11 cellular contexts compared by ENCODE assay signal in the genomic region with DNA sequence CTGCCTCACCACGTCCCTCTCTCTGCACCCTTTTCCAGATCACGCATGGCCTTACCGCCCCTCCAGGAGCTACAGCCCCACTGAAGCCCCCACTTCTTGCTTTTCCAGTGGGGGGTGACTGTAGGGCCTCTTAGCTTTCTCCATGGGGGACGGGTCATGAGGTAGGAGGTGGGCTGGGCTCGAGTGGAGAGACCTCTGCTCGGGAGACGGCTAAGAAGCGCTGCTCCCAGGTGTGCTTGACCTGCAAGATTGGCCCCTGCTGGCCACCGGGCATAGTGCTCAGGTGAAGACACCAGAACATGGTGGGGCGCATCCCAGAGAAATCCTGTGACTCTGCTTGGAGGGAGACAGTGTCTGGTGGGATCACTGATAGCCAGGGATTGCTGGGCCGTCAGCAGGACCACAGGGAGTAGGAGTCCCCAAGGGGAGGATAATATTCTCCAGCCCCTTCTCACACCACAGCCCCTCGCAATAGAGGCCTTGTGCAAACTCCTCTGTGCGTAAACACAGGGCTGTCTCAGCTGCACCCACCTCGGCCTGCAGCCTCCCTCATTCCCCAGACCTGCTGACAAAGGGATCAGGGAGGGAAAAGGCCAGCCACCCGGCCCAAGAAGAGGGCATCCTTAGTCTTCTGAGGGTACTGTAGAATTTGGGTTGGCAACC. TPM values are rescaled to one million over a fixed set of nuclear protein-coding genes. Genes with fewer than 3 reads are reported as not detected.
DNase-seq lines count a peak whose midpoint lies in the region; ATAC-seq and TF ChIP-seq lines count a peak whose summit lies in the region.
"Had no signal": no experiment of that assay in that cellular context is flagged by ENCODE, and none has a peak within 500 bp of the region (broad histone marks: within the 10 kb centered on the region; RNA-seq: fewer than 3 reads in every experiment).

No MANE protein-coding gene starts in this region.

- peaks cover 10 to 34% of the 10 kb centered on the region in 2 experiments for H3K79me1 ChIP-seq in IMR-90 (ENCODE audit: low read depth in 1 of 2, low read length in 2 of 2)

- H2AK9ac ChIP-seq in IMR-90 (replicated peaks; ENCODE audit: low read depth, low read length, poor library complexity) = no peak overlapping the region

- no peak overlapping the region for H4K5ac ChIP-seq in IMR-90 (ENCODE audit: low read depth, low read length)

- no peak overlapping the region for H4K8ac ChIP-seq in IMR-90 (ENCODE audit: low read depth in 2 of 2, low read length in 2 of 2)

- dilution Hi-C loops in IMR-90 (cut with HindIII; ENCODE audit: low sequenced_read_pairs, unreplicated experiment) = no loop called here

- 84% methylated on average over 4 of the region's 15 CpGs; no CpG with 5 or more reads in 1 of the 2 experiments for WGBS in IMR-90 (ENCODE audit: extremely low coverage in 2 of 2, insufficient read length in 1 of 2), 2 experiments
- 77 to 79% (median 78%) methylated on average over 15 of the region's 15 CpGs for WGBS in ovary, 3 donors

- no peak overlapping the region for H3K4ac ChIP-seq in IMR-90 (ENCODE audit: low read depth, low read length)

- TF ChIP-seq RAD21 in IMR-90 (IDR thresholded peaks at IDR 0.05; ENCODE audit: low read length) = no peak

- no peak overlapping the region for H3K14ac ChIP-seq in IMR-90 (replicated peaks; ENCODE audit: low read depth, low read length)

- no peaks in the 10 kb centered on the region for H3K27me3 ChIP-seq in IMR-90 (ENCODE audit: control insufficient read depth, insufficient read depth, low read length)
- H3K27me3 ChIP-seq in ovary = no peaks in the 10 kb centered on the region
- H3K27me3 ChIP-seq in SJCRH30 = no peaks in the 10 kb centered on the region

- H3K36me3 ChIP-seq in IMR-90 (ENCODE audit: control insufficient read depth, insufficient read depth, low read length) (peaks cover 23% of the 10 kb centered on the region), ovary (no peaks in the 10 kb centered on the region), SJCRH30 (peaks cover 39% of the 10 kb centered on the region)

- in situ Hi-C loops in IMR-90 (cut with MboI; ENCODE audit: low sequenced_read_pairs) = no loop called here

- peaks cover 15% of the 10 kb centered on the region for H3K9me1 ChIP-seq in IMR-90 (ENCODE audit: insufficient read depth, low read length)

- BruUV-seq in IMR-90 (replicated peaks; lab: Mats Ljungman, UMichigan) = no TSS peak

- TF ChIP-seq POLR2A in IMR-90 (IDR thresholded peaks at IDR 0.05; ENCODE audit: low read depth, low read length) (peak; percentile 24), ovary (IDR thresholded peaks at IDR 0.05) (no peak)

- H2BK15ac ChIP-seq in IMR-90 (ENCODE audit: low read depth, low read length) = no peak overlapping the region

- intact Hi-C loops in IMR-90 (cut with micrococcal nuclease) (no loop called here), ovary (cut with DNase I) (loop anchor here in 1 of 4 donors (10.0 kb wide), 1 partner anchor 101 kb away; the partner anchor contains the start of gene TRIM47)

- no peak overlapping the region for H3K4me2 ChIP-seq in IMR-90 (ENCODE audit: low read depth, low read length)

- H4K91ac ChIP-seq in IMR-90 (ENCODE audit: insufficient read depth, low read depth, low read length) = no peak overlapping the region

- no peak overlapping the region for H3K23ac ChIP-seq in IMR-90 (ENCODE audit: low read depth, low read length)

- ATAC-seq in IMR-90 (ENCODE audit: low read depth) = no peak
- no peak for ATAC-seq in HG02973 (IDR thresholded peaks at IDR 0.05; ENCODE audit: unreplicated experiment)

- H3K9ac ChIP-seq in IMR-90 (ENCODE audit: low read depth, low read length) = no peak overlapping the region

- no peak overlapping the region for H2BK120ac ChIP-seq in IMR-90 (ENCODE audit: low read depth, low read length)

- no peaks in the 10 kb centered on the region for H3K9me3 ChIP-seq in IMR-90 (ENCODE audit: control insufficient read depth, insufficient read depth, low read length)
- no peaks in the 10 kb centered on the region for H3K9me3 ChIP-seq in ovary
- no peaks in the 10 kb centered on the region for H3K9me3 ChIP-seq in SJCRH30 (replicated peaks)

- no peak for TF ChIP-seq EP300 in ovary (IDR thresholded peaks at IDR 0.05)

- H3K18ac ChIP-seq in IMR-90 (ENCODE audit: low read depth, low read length) = no peak overlapping the region

- no peak overlapping the region for H3K4me3 ChIP-seq in IMR-90 (ENCODE audit: insufficient read depth, low read depth, low read length)
- H3K4me3 ChIP-seq in epithelial cell of proximal tubule (ENCODE audit: low read depth, low read length) = no peak overlapping the region
- no peak overlapping the region for H3K4me3 ChIP-seq in ovary
- no peak overlapping the region for H3K4me3 ChIP-seq in SJCRH30

- no peak for TF ChIP-seq CTCF in IMR-90 (conservative IDR thresholded peaks at IDR 0.05; ENCODE audit: low read depth, low read length)
- TF ChIP-seq CTCF in epithelial cell of proximal tubule (conservative IDR thresholded peaks at IDR 0.05; ENCODE audit: low read depth, low read length) = peak; percentile 15
- no peak for TF ChIP-seq CTCF in ovary (IDR thresholded peaks at IDR 0.05)

- H3K56ac ChIP-seq in IMR-90 (ENCODE audit: extremely low read depth, insufficient read depth, low read length) = no peak overlapping the region

- H4K20me1 ChIP-seq in IMR-90 (ENCODE audit: insufficient read depth, low read length) = peaks cover 48% of the 10 kb centered on the region

- no peak overlapping the region for H2AK5ac ChIP-seq in IMR-90 (ENCODE audit: low read depth, low read length)

- H3K4me1 ChIP-seq in IMR-90 (ENCODE audit: control insufficient read depth, insufficient read depth, low read length) (peaks cover 2% of the 10 kb centered on the region), ovary (ENCODE audit: insufficient read depth) (peaks cover 7% of the 10 kb centered on the region), SJCRH30 (peaks cover 32% of the 10 kb centered on the region)

- CTCF ChIA-PET in IMR-90 (lab: Yijun Ruan, JAX) = interaction anchor here (1.0 to 1.3 kb wide), 2 partner anchors 9 kb away, joined by 3 to 5 read pairs; partner anchors contain the start of gene GALK1

- no peak overlapping the region for H2AFZ ChIP-seq in IMR-90 (replicated peaks; ENCODE audit: low read length, poor library complexity)

- DNase-seq in Daoy (ENCODE audit: low read depth) = peak; percentile 9
- no peak for DNase-seq in IMR-90
- DNase-seq in epithelial cell of proximal tubule (ENCODE audit: low read depth) = no peak
- peak in 3 of 5 donors; percentile 50 to 64 (median 54) for DNase-seq in ovary
- no peak for DNase-seq in NCI-H1092 treated with DMSO at 0.1 percent for 48 hours (lab: John Stamatoyannopoulos, UW)
- DNase-seq in SJCRH30 = no peak
- no peak for DNase-seq in activated CD8-positive, alpha-beta memory T cell treated with anti-CD3 and anti-CD28 coated beads for 24 hours
- DNase-seq: activated CD4-positive, CD25-positive, alpha-beta regulatory T cell treated with anti-CD3 and anti-CD28 coated beads, Interleukin-2, amount 50 U/mL, for 72 hours; activated gamma-delta T cell; NCI-H2029 had no signal

- H2BK20ac ChIP-seq in IMR-90 (ENCODE audit: low read depth, low read length) = no peak overlapping the region

- H3K27ac ChIP-seq in IMR-90 (ENCODE audit: insufficient read depth, low read length) = no peak overlapping the region
- H3K27ac ChIP-seq in ovary = no peak overlapping the region
- no peak overlapping the region for H3K27ac ChIP-seq in SJCRH30

- H2BK5ac ChIP-seq in IMR-90 (ENCODE audit: low read depth, low read length, poor library complexity, severe bottlenecking) = no peak overlapping the region

- POLR2A ChIA-PET in IMR-90 (lab: Charles Lee; ENCODE audit: unreplicated experiment) = interaction anchor here (0.6 kb wide), 2 partner anchors 9 to 80 kb away, joined by 3 to 6 read pairs; partner anchors contain the start of gene GALK1

TF ChIP-seq in IMR-90, 13 proteins besides CTCF, POLR2A, EP300 and RAD21 (continues in another document):
- TF ChIP-seq FOS (IDR thresholded peaks at IDR 0.05; ENCODE audit: low read depth, low read length) (no peak), MXI1 (IDR thresholded peaks at IDR 0.05; ENCODE audit: borderline replicate concordance, low read depth, low read length) (no peak), RFX5 (IDR thresholded peaks at IDR 0.05; ENCODE audit: low read depth, low read length) (no peak)

RNA-seq across cellular contexts. Expression of gene GALK1, which starts 8.9 kb away (rescaled TPM):
- 14.3 and 29.9 TPM in 2 replicates for total RNA-seq in Daoy (2014; rRNA removed; shearing (Covaris generic))
- total RNA-seq in IMR-90 (2012; rRNA removed) = 18.9 and 21.9 TPM in 2 replicates
- 19.9 and 28.7 TPM in 2 replicates for polyA plus RNA-seq in IMR-90 (2012; rRNA removed)
- 34.6 and 48.4 TPM in 2 replicates for polyA plus RNA-seq in IMR-90 (2012; cell fraction: cytosol; rRNA removed)
- 51.9 and 143 TPM in 2 replicates for polyA plus RNA-seq in IMR-90 (2012; cell fraction: nucleus; rRNA removed; ENCODE audit: low replicate concordance)
- 44.3 and 48.2 TPM in 2 replicates for total RNA-seq in epithelial cell of proximal tubule
- total RNA-seq in ovary = 10 to 100 TPM; 17.5 to 35.1 (median 27.6) TPM
- polyA plus RNA-seq in ovary = 10 to 100 TPM in 1 of 2 donors, under 1 TPM in 1; 0.33 to 22.6 TPM
- 29.0 and 31.5 TPM in 2 replicates for total RNA-seq in SJCRH30 (2014; rRNA removed; shearing (Covaris generic))

RNA-seq across cellular contexts. Expression of gene UNK, which starts 10.7 kb away (rescaled TPM):
- 36.8 and 40.6 TPM in 2 replicates for total RNA-seq in Daoy (2014; rRNA removed; shearing (Covaris generic))
- total RNA-seq in IMR-90 (2012; rRNA removed) (15.4 and 15.8 TPM in 2 replicates), epithelial cell of proximal tubule (19.4 and 20.3 TPM in 2 replicates), ovary (10 to 100 TPM; 27.5 to 58.1 (median 40.8) TPM)
- polyA plus RNA-seq in IMR-90 (2012; rRNA removed) (16.9 and 17.3 TPM in 2 replicates), ovary (10 to 100 TPM; 12.7 to 34.9 TPM)
- polyA plus RNA-seq in IMR-90 (2012; cell fraction: cytosol; rRNA removed) = 14.3 and 21.3 TPM in 2 replicates
- 35.1 and 41.8 TPM in 2 replicates for polyA plus RNA-seq in IMR-90 (2012; cell fraction: nucleus; rRNA removed; ENCODE audit: low replicate concordance)
- 40.6 and 51.4 TPM in 2 replicates for total RNA-seq in SJCRH30 (2014; rRNA removed; shearing (Covaris generic))

RNA-seq across cellular contexts. Expression of gene ITGB4, which starts 52.7 kb away (rescaled TPM):
- 3.6 and 3.9 TPM in 2 replicates for total RNA-seq in Daoy (2014; rRNA removed; shearing (Covaris generic))
- total RNA-seq in IMR-90 (2012; rRNA removed) (under 0.01 TPM in 1 of 2 replicates, not detected in the other), epithelial cell of proximal tubule (22.6 and 33.3 TPM in 2 replicates), ovary (10 to 100 TPM in 5 of 7 donors, 1 to 10 TPM in 2; 6.3 to 55.6 (median 22.5) TPM)
- polyA plus RNA-seq in IMR-90 (2012; rRNA removed) (0.27 and 0.39 TPM in 2 replicates), ovary (1 to 10 TPM; 3.3 to 6.0 TPM)
- 0.04 and 0.36 TPM in 2 replicates for polyA plus RNA-seq in IMR-90 (2012; cell fraction: cytosol; rRNA removed)
- 0.63 and 1.5 TPM in 2 replicates for polyA plus RNA-seq in IMR-90 (2012; cell fraction: nucleus; rRNA removed; ENCODE audit: low replicate concordance)
- 4.3 and 8.8 TPM in 2 replicates for total RNA-seq in SJCRH30 (2014; rRNA removed; shearing (Covaris generic))

Comparison
In these comparisons a context has a peak if more than half of its experiments do, and no peak if none do; other contexts are left out.
1. DNase-seq: peak in Daoy (single experiment) and ovary (3 of 5); none in IMR-90 (single experiment), epithelial cell of proximal tubule (single experiment), NCI-H1092 treated with DMSO at 0.1 percent for 48 hours (single experiment), SJCRH30 (0 of 2) and activated CD8-positive, alpha-beta memory T cell treated with anti-CD3 and anti-CD28 coated beads for 24 hours (single experiment).